23 cellular contexts compared by ENCODE assay signal in genomic region chr11:77093987-77094840, GRCh38. TPM values are rescaled to one million over a fixed set of nuclear protein-coding genes. Genes with fewer than 3 reads are reported as not detected.
DNase-seq lines count a peak whose midpoint lies in the region; ATAC-seq and TF ChIP-seq lines count a peak whose summit lies in the region.
"Had no signal": no experiment of that assay in that cellular context is flagged by ENCODE, and none has a peak within 500 bp of the region (broad histone marks: within the 10 kb centered on the region; RNA-seq: fewer than 3 reads in every experiment).

No MANE protein-coding gene starts in this region.

- TF ChIP-seq CTCF in GM13976 (IDR thresholded peaks at IDR 0.05; ENCODE audit: borderline replicate concordance, control extremely low read depth, extremely low read depth, insufficient read depth, missing control alignments): no peak

- no peaks in the 10 kb centered on the region for H3K36me3 ChIP-seq in CD4-positive, CD25-positive, alpha-beta regulatory T cell (ENCODE audit: control insufficient read depth, insufficient read depth, low read length)
- H3K36me3 ChIP-seq in MG63 (no peaks in the 10 kb centered on the region), duodenal mucosa (ENCODE audit: control insufficient read depth in 1 of 2, insufficient read depth in 2 of 2, low read length in 2 of 2) (peaks cover 10 to 29% of the 10 kb centered on the region in 2 donors)

- no peak overlapping the region for H3K27ac ChIP-seq in CD4-positive, CD25-positive, alpha-beta regulatory T cell (ENCODE audit: insufficient read depth, low read length, poor library complexity, severe bottlenecking)
- H3K27ac ChIP-seq in duodenal mucosa (ENCODE audit: low read depth, low read length): no peak overlapping the region
- H3K27ac ChIP-seq: C4-2B, coronary artery had no signal

- peaks cover 0 to 6% (median 1%) of the 10 kb centered on the region in 4 donors for H3K4me1 Mint-ChIP-seq in CD4-positive, CD25-positive, alpha-beta regulatory T cell
- peaks cover 11% of the 10 kb centered on the region for H3K4me1 Mint-ChIP-seq in stimulated activated naive CD8-positive, alpha-beta T cell treated with anti-CD3 and anti-CD28 coated beads, Interleukin-15, amount 100 ng/mL, for 72 hours

- no peaks in the 10 kb centered on the region for H3K9me3 ChIP-seq in CD4-positive, CD25-positive, alpha-beta regulatory T cell (ENCODE audit: control insufficient read depth in 2 of 2, low read length in 2 of 2)
- no peaks in the 10 kb centered on the region for H3K9me3 ChIP-seq in MG63
- no peaks in the 10 kb centered on the region for H3K9me3 ChIP-seq in duodenal mucosa (ENCODE audit: control insufficient read depth in 1 of 2, low read length in 2 of 2)
- H3K9me3 ChIP-seq: tibial nerve had no signal

- H3K27me3 Mint-ChIP-seq in CD4-positive, CD25-positive, alpha-beta regulatory T cell: no peaks in the 10 kb centered on the region
- no peaks in the 10 kb centered on the region for H3K27me3 Mint-ChIP-seq in stimulated activated naive CD8-positive, alpha-beta T cell treated with anti-CD3 and anti-CD28 coated beads, Interleukin-15, amount 100 ng/mL, for 72 hours
- H3K27me3 Mint-ChIP-seq: naive thymus-derived CD8-positive, alpha-beta T cell had no signal

- in situ Hi-C loops in GM13976 (cut with MboI; ENCODE audit: low sequenced_read_pairs, unreplicated experiment): loop anchor here (5.0 kb wide), 1 partner anchor 37 kb away; no protein-coding TSS in a partner anchor

- H3K36me3 Mint-ChIP-seq in CD4-positive, CD25-positive, alpha-beta regulatory T cell: no peaks in the 10 kb centered on the region

- H3K27me3 ChIP-seq in CD4-positive, CD25-positive, alpha-beta regulatory T cell (ENCODE audit: control insufficient read depth, insufficient read depth, low read length): no peaks in the 10 kb centered on the region
- H3K27me3 ChIP-seq in MG63: no peaks in the 10 kb centered on the region
- no peaks in the 10 kb centered on the region for H3K27me3 ChIP-seq in duodenal mucosa (ENCODE audit: control insufficient read depth in 1 of 2, insufficient read depth in 2 of 2, low read length in 2 of 2)
- H3K27me3 ChIP-seq: tibial nerve had no signal

- ATAC-seq in CD4-positive, CD25-positive, alpha-beta regulatory T cell (ENCODE audit: low read depth in 2 of 2): no peak
- ATAC-seq in HG02798 (IDR thresholded peaks at IDR 0.05; ENCODE audit: poor library complexity, unreplicated experiment): no peak
- no peak for ATAC-seq in stimulated activated naive CD8-positive, alpha-beta T cell treated with anti-CD3 and anti-CD28 coated beads, Interleukin-15, amount 100 ng/mL, for 72 hours
- ATAC-seq: activated CD8-positive, alpha-beta T cell treated with anti-CD3 and anti-CD28 coated beads, Interleukin-2, amount 10 ng/mL, durations not matched to agents 7 days and 5 days; naive thymus-derived CD8-positive, alpha-beta T cell had no signal

- no peaks in the 10 kb centered on the region for H3K9me3 Mint-ChIP-seq in CD4-positive, CD25-positive, alpha-beta regulatory T cell
- no peaks in the 10 kb centered on the region for H3K9me3 Mint-ChIP-seq in stimulated activated naive CD8-positive, alpha-beta T cell treated with anti-CD3 and anti-CD28 coated beads, Interleukin-15, amount 100 ng/mL, for 72 hours
- H3K9me3 Mint-ChIP-seq: naive thymus-derived CD8-positive, alpha-beta T cell had no signal

- no peak for DNase-seq in CD4-positive, CD25-positive, alpha-beta regulatory T cell
- DNase-seq in MG63 (peak; percentile 36), myocyte (ENCODE audit: low read depth) (peak; percentile 44), GM13976 (ENCODE audit: low spot score) (no peak), NCI-H2081 treated with DMSO at 0.1 percent for 48 hours (lab: John Stamatoyannopoulos, UW) (no peak)
- DNase-seq in stimulated activated naive CD8-positive, alpha-beta T cell treated with anti-CD3 and anti-CD28 coated beads, Interleukin-15, amount 100 ng/mL, for 72 hours: no peak
- DNase-seq: activated CD8-positive, alpha-beta T cell treated with anti-CD3 and anti-CD28 coated beads, Interleukin-2, amount 10 ng/mL, durations not matched to agents 7 days and 5 days; activated gamma-delta T cell treated with Interleukin-2 at 50 U/mL for 16 hours; activated T-cell treated with anti-CD3 and anti-CD28 coated beads, Interleukin-2, amount 50 U/mL, for 1 hour; H9; Karpas-422; mesendoderm; MV-4-11; NCI-H2081; NCI-H510A had no signal

- peak overlapping the region; percentile 43 to 59 for H3K9ac ChIP-seq in duodenal mucosa (ENCODE audit: low read depth in 1 of 2, low read length in 2 of 2)

- peaks cover 3% of the 10 kb centered on the region for H3K4me1 ChIP-seq in CD4-positive, CD25-positive, alpha-beta regulatory T cell (ENCODE audit: control insufficient read depth, insufficient read depth, low read length, poor library complexity, severe bottlenecking)
- H3K4me1 ChIP-seq in duodenal mucosa (ENCODE audit: control insufficient read depth in 1 of 2, insufficient read depth in 2 of 2, low read length in 2 of 2): peaks cover 51 to 53% of the 10 kb centered on the region in 2 donors

- no peak overlapping the region for H3K4me3 ChIP-seq in CD4-positive, CD25-positive, alpha-beta regulatory T cell (ENCODE audit: low read depth, low read length)
- H3K4me3 ChIP-seq in MG63 (no peak overlapping the region), duodenal mucosa (ENCODE audit: low read depth in 1 of 2, low read length in 2 of 2) (no peak overlapping the region)
- H3K4me3 ChIP-seq: coronary artery, tibial nerve had no signal

- no peak overlapping the region for H3K4me3 Mint-ChIP-seq in CD4-positive, CD25-positive, alpha-beta regulatory T cell
- H3K4me3 Mint-ChIP-seq in stimulated activated naive CD8-positive, alpha-beta T cell treated with anti-CD3 and anti-CD28 coated beads, Interleukin-15, amount 100 ng/mL, for 72 hours: no peak overlapping the region
- H3K4me3 Mint-ChIP-seq: activated CD8-positive, alpha-beta T cell treated with anti-CD3 and anti-CD28 coated beads, Interleukin-2, amount 10 ng/mL, durations not matched to agents 7 days and 5 days; H9; naive thymus-derived CD8-positive, alpha-beta T cell had no signal

- H3K27ac Mint-ChIP-seq in CD4-positive, CD25-positive, alpha-beta regulatory T cell: peak overlapping the region in 2 of 3 donors; percentile 17 to 81
- peak overlapping the region in 1 of 2 donors; percentile 63 for H3K27ac Mint-ChIP-seq in stimulated activated naive CD8-positive, alpha-beta T cell treated with anti-CD3 and anti-CD28 coated beads, Interleukin-15, amount 100 ng/mL, for 72 hours
- H3K27ac Mint-ChIP-seq: activated CD8-positive, alpha-beta T cell treated with anti-CD3 and anti-CD28 coated beads, Interleukin-2, amount 10 ng/mL, durations not matched to agents 7 days and 5 days; H9; naive thymus-derived CD8-positive, alpha-beta T cell had no signal

RNA-seq across cellular contexts. Expression of gene OMP, which starts 8.4 kb away (rescaled TPM):
- total RNA-seq in CD4-positive, CD25-positive, alpha-beta regulatory T cell: not detected
- not detected for polyA plus RNA-seq in CD4-positive, CD25-positive, alpha-beta regulatory T cell
- total RNA-seq in MG63 (2014; rRNA removed; shearing (Covaris generic); ENCODE audit: low replicate concordance): not detected in 2 replicates
- total RNA-seq in myocyte: not detected in 2 replicates
- polyA plus RNA-seq in myocyte (2012): 0.25 TPM
- total RNA-seq: activated CD8-positive, alpha-beta T cell treated with anti-CD3 and anti-CD28 coated beads, Interleukin-2, amount 10 ng/mL, durations not matched to agents 7 days and 5 days; H9; osteocyte; T-helper 1 cell treated with Interleukin-12 subunit alpha and Interleukin-12 subunit beta and Interleukin-4 antibody, amounts not matched to agents 30 ng/mL and 1 ng/mL, for 36 hours had no signal
- polyA plus RNA-seq: naive thymus-derived CD8-positive, alpha-beta T cell had no signal

RNA-seq across cellular contexts. Expression of gene CAPN5, which starts 27.4 kb away (rescaled TPM):
- total RNA-seq in CD4-positive, CD25-positive, alpha-beta regulatory T cell: 2.8 TPM
- polyA plus RNA-seq in CD4-positive, CD25-positive, alpha-beta regulatory T cell: 1 to 10 TPM in 3 of 4 donors, under 1 TPM in 1; 0.74 to 1.3 (median 1.1) TPM
- 2.1 and 6.1 TPM in 2 replicates for total RNA-seq in MG63 (2014; rRNA removed; shearing (Covaris generic); ENCODE audit: low replicate concordance)
- total RNA-seq in myocyte: 4.7 and 5.0 TPM in 2 replicates
- 10.9 TPM for polyA plus RNA-seq in myocyte (2012)

RNA-seq across cellular contexts. Expression of gene MYO7A, which starts 33.8 kb away (rescaled TPM):
- 0.84 TPM for total RNA-seq in CD4-positive, CD25-positive, alpha-beta regulatory T cell
- polyA plus RNA-seq in CD4-positive, CD25-positive, alpha-beta regulatory T cell: under 1 TPM in 3 of 4 donors, not detected in 1; 0.12 to 0.22 (median 0.14) TPM
- total RNA-seq in MG63 (2014; rRNA removed; shearing (Covaris generic); ENCODE audit: low replicate concordance): not detected in 2 replicates
- 0.57 and 0.96 TPM in 2 replicates for total RNA-seq in myocyte
- polyA plus RNA-seq in myocyte (2012): 0.14 TPM
- total RNA-seq: activated CD8-positive, alpha-beta T cell treated with anti-CD3 and anti-CD28 coated beads, Interleukin-2, amount 10 ng/mL, durations not matched to agents 7 days and 5 days; osteocyte had no signal
- polyA plus RNA-seq: naive thymus-derived CD8-positive, alpha-beta T cell had no signal

Comparison
In these comparisons a context has a peak if more than half of its experiments do, and no peak if none do; other contexts are left out.
1. DNase-seq: peak in MG63 (single experiment) and myocyte (single experiment); none in CD4-positive, CD25-positive, alpha-beta regulatory T cell (0 of 3), GM13976 (single experiment), stimulated activated naive CD8-positive, alpha-beta T cell treated with anti-CD3 and anti-CD28 coated beads, Interleukin-15, amount 100 ng/mL, for 72 hours (0 of 2) and NCI-H2081 treated with DMSO at 0.1 percent for 48 hours (single experiment).